In genomic region chr1:54488065-54488750, GRCh38 we compare ENCODE assay signal across 1 cellular context.
TF ChIP-seq lines count a peak whose summit lies in the region.

No MANE protein-coding gene starts in this region.

TF ChIP-seq in GM12878, 131 proteins besides CTCF, POLR2A, EP300 and RAD21 (continued from another document):
- TF ChIP-seq SKIL (IDR thresholded peaks at IDR 0.05; ENCODE audit: low read depth, poor library complexity, severe bottlenecking) (no peak), GATAD2B (conservative IDR thresholded peaks at IDR 0.05; ENCODE audit: low read depth) (peak; percentile 95), IKZF1 (conservative IDR thresholded peaks at IDR 0.05) (peak; percentile 95), POU2F2 (IDR thresholded peaks at IDR 0.05; ENCODE audit: borderline replicate concordance, low read depth, low read length) (0 out of 3 replicates have a peak, but pooled peaks have one; percentile 18), POLR2AphosphoS5 (IDR thresholded peaks at IDR 0.05; ENCODE audit: low read length) (no peak)
- TF ChIP-seq, protein P1, sequence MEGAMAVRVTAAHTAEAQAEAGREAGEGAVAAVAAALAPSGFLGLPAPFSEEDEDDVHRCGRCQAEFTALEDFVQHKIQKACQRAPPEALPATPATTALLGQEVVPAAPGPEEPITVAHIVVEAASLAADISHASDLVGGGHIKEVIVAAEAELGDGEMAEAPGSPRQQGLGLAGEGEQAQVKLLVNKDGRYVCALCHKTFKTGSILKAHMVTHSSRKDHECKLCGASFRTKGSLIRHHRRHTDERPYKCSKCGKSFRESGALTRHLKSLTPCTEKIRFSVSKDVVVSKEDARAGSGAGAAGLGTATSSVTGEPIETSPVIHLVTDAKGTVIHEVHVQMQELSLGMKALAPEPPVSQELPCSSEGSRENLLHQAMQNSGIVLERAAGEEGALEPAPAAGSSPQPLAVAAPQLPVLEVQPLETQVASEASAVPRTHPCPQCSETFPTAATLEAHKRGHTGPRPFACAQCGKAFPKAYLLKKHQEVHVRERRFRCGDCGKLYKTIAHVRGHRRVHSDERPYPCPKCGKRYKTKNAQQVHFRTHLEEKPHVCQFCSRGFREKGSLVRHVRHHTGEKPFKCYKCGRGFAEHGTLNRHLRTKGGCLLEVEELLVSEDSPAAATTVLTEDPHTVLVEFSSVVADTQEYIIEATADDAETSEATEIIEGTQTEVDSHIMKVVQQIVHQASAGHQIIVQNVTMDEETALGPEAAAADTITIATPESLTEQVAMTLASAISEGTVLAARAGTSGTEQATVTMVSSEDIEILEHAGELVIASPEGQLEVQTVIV (IDR thresholded peaks at IDR 0.05; ENCODE audit: borderline replicate concordance, partially characterized antibody): peak; percentile 22
